ENCODE assay signal across 1 cellular context in the genomic region with DNA sequence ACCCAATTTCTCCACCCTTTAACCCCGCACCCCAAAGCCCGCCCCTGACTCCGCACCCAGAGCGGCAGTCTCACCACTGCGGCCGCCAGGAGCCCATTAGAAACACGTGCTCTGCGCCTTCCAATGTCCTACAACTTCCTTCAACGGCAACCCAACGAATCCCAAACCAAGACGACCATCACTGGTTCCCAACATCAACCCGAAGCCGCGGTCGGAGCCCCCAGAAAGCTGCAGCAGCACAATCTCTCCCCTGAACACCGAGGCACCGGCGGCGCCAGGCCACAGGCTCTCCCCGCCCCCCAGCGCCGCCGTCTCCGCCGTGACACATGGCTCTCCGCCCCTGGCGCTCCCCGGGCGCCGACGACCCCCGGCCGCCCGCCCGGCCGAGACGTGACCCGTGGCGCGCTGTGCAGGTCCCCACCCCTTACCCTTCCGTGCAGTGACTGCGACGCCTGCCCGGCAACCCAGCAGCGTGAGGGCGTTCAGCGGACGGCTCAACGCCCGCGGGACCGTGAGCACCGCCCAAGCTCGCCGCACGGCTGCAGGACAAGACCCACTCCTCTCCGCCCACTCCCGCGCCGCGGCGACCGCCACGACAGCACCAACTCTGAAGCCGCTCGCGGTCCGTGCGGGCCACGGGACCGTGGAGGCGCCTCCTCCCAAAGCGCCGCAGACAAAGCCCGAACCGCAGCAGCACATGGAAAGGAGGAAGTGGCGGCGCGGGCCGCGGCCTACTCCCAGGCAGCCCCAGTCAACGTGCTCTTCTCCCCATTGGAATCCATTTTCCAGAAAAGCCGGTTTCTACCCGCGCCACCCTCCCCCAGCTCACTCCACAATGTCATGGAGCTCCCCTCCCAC.
TF ChIP-seq lines count a peak whose summit lies in the region.

No MANE protein-coding gene starts in this region.

TF ChIP-seq in HepG2, 621 proteins besides CTCF, POLR2A, EP300 and RAD21 (continued from another document and continues in another):
- TF ChIP-seq, protein P1, sequence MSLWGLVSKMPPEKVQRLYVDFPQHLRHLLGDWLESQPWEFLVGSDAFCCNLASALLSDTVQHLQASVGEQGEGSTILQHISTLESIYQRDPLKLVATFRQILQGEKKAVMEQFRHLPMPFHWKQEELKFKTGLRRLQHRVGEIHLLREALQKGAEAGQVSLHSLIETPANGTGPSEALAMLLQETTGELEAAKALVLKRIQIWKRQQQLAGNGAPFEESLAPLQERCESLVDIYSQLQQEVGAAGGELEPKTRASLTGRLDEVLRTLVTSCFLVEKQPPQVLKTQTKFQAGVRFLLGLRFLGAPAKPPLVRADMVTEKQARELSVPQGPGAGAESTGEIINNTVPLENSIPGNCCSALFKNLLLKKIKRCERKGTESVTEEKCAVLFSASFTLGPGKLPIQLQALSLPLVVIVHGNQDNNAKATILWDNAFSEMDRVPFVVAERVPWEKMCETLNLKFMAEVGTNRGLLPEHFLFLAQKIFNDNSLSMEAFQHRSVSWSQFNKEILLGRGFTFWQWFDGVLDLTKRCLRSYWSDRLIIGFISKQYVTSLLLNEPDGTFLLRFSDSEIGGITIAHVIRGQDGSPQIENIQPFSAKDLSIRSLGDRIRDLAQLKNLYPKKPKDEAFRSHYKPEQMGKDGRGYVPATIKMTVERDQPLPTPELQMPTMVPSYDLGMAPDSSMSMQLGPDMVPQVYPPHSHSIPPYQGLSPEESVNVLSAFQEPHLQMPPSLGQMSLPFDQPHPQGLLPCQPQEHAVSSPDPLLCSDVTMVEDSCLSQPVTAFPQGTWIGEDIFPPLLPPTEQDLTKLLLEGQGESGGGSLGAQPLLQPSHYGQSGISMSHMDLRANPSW (CRISPR knock-in tag; IDR thresholded peaks at IDR 0.05; ENCODE audit: borderline replicate concordance): no peak
- TF ChIP-seq MATR3 (CRISPR knock-in tag; IDR thresholded peaks at IDR 0.05): no peak
- 0 out of 2 replicates have a peak, but pooled peaks have one; percentile 52 for TF ChIP-seq ZNF839 (CRISPR knock-in tag; IDR thresholded peaks at IDR 0.05; ENCODE audit: borderline replicate concordance)
- TF ChIP-seq ZNF530 (CRISPR knock-in tag; IDR thresholded peaks at IDR 0.05; ENCODE audit: low read depth): no peak
- TF ChIP-seq POLR2G (IDR thresholded peaks at IDR 0.05; ENCODE audit: low read depth, low read length): no peak; the same call in 1 of the 2 replicates
- TF ChIP-seq HOMEZ (CRISPR knock-in tag; IDR thresholded peaks at IDR 0.05; ENCODE audit: low read depth): no peak
- TF ChIP-seq ZNF205 (CRISPR knock-in tag; IDR thresholded peaks at IDR 0.05): no peak
- peak; percentile 42; the same call in 1 of the 2 replicates for TF ChIP-seq ZNF777 (CRISPR knock-in tag; IDR thresholded peaks at IDR 0.05)
- no peak for TF ChIP-seq PHF21A (CRISPR knock-in tag; IDR thresholded peaks at IDR 0.05)
- TF ChIP-seq HNF4A (CRISPR knock-in tag; IDR thresholded peaks at IDR 0.05): no peak
- no peak for TF ChIP-seq ZNF20 (CRISPR knock-in tag; IDR thresholded peaks at IDR 0.05)
- 0 out of 2 replicates have a peak, but pooled peaks have one; percentile 5 for TF ChIP-seq ZNF704 (CRISPR knock-in tag; IDR thresholded peaks at IDR 0.05; ENCODE audit: borderline replicate concordance)
- no peak for TF ChIP-seq PRDM4 (CRISPR knock-in tag; IDR thresholded peaks at IDR 0.05; ENCODE audit: borderline replicate concordance)
- TF ChIP-seq ZBTB46 (CRISPR knock-in tag; IDR thresholded peaks at IDR 0.05; ENCODE audit: borderline replicate concordance): no peak
- TF ChIP-seq GPN1 (CRISPR knock-in tag; IDR thresholded peaks at IDR 0.05; ENCODE audit: borderline replicate concordance): no peak
- TF ChIP-seq TRIM24 (CRISPR knock-in tag; IDR thresholded peaks at IDR 0.05): no peak
- no peak for TF ChIP-seq ZNF678 (CRISPR knock-in tag; IDR thresholded peaks at IDR 0.05)
- TF ChIP-seq MAFF (IDR thresholded peaks at IDR 0.05; ENCODE audit: low read depth, low read length): no peak
- TF ChIP-seq ZNF124 (CRISPR knock-in tag; IDR thresholded peaks at IDR 0.05): 0 out of 2 replicates have a peak, but pooled peaks have one; percentile 21
- TF ChIP-seq ZNF460 (CRISPR knock-in tag; IDR thresholded peaks at IDR 0.05; ENCODE audit: borderline replicate concordance): no peak
- TF ChIP-seq ZNF569 (CRISPR knock-in tag; IDR thresholded peaks at IDR 0.05; ENCODE audit: borderline replicate concordance): no peak
- no peak for TF ChIP-seq ZNF672 (CRISPR knock-in tag; IDR thresholded peaks at IDR 0.05)
- peak; percentile 46; the same call in 1 of the 2 replicates for TF ChIP-seq ARID4A (CRISPR knock-in tag; IDR thresholded peaks at IDR 0.05; ENCODE audit: borderline replicate concordance)
- no peak for TF ChIP-seq TIGD3 (CRISPR knock-in tag; IDR thresholded peaks at IDR 0.05; ENCODE audit: borderline replicate concordance)
- TF ChIP-seq ZNF3 (CRISPR knock-in tag; IDR thresholded peaks at IDR 0.05): no peak
- TF ChIP-seq MTA3 (CRISPR knock-in tag; IDR thresholded peaks at IDR 0.05): no peak
- TF ChIP-seq STAG1 (CRISPR knock-in tag; IDR thresholded peaks at IDR 0.05): no peak
- TF ChIP-seq CEBPZ (IDR thresholded peaks at IDR 0.05; ENCODE audit: low read length): no peak
- peak; percentile 92 for TF ChIP-seq RBFOX2 (IDR thresholded peaks at IDR 0.05; ENCODE audit: low read depth, low read length)
- TF ChIP-seq NONO (IDR thresholded peaks at IDR 0.05): no peak
- TF ChIP-seq NONO (CRISPR knock-in tag; conservative IDR thresholded peaks at IDR 0.05): no peak
- TF ChIP-seq TFDP2 (CRISPR knock-in tag; IDR thresholded peaks at IDR 0.05): no peak; the same call in 1 of the 2 replicates
- no peak for TF ChIP-seq KLF15 (CRISPR knock-in tag; IDR thresholded peaks at IDR 0.05; ENCODE audit: borderline replicate concordance)
